ENCODE assay signal across 11 cellular contexts in genomic region chr1:165753934-165754333, GRCh38.
DNase-seq lines count a peak whose midpoint lies in the region; ATAC-seq and TF ChIP-seq lines count a peak whose summit lies in the region.
"Had no signal": no experiment of that assay in that cellular context is flagged by ENCODE, and none has a peak within 500 bp of the region (broad histone marks: within the 10 kb centered on the region; RNA-seq: fewer than 3 reads in every experiment).

No MANE protein-coding gene starts in this region.

- no peak overlapping the region for H3K4me3 ChIP-seq in HEK293 (ENCODE audit: low read depth, low read length)

- no peak for TF ChIP-seq CTCF in HEK293 (tag by site-specific recombination; IDR thresholded peaks at IDR 0.05)

- peaks cover 36 to 50% of the 10 kb centered on the region in 2 experiments for H3K36me3 ChIP-seq in HEK293 (ENCODE audit: control insufficient read depth in 2 of 2, insufficient read depth in 1 of 2, low read length in 2 of 2)

- no peak overlapping the region for H3K27ac ChIP-seq in HEK293 (ENCODE audit: extremely low read depth, low read depth, low read length)
- H3K27ac ChIP-seq: neutrophil had no signal

- DNase-seq in NCI-H146 (lab: John Stamatoyannopoulos, UW) (no peak), SKM-1 (lab: John Stamatoyannopoulos, UW; ENCODE audit: unreplicated experiment) (no peak), foreskin melanocyte (no peak), NCI-H1436 treated with DMSO at 0.1 percent for 48 hours (lab: John Stamatoyannopoulos, UW) (no peak)
- DNase-seq: activated CD4-positive, alpha-beta memory T cell treated with anti-CD3 and anti-CD28 coated beads, Interleukin-2, amount 10 ng/mL, durations not matched to agents 7 days and 5 days; NCI-H524 had no signal

- CTCF ChIA-PET in HEK293 (lab: Yijun Ruan, JAX) = interaction anchor here (0.7 kb wide), 1 partner anchor 20 kb away, joined by 3 read pairs; no protein-coding TSS in a partner anchor

- H3K9me3 ChIP-seq in HEK293 (ENCODE audit: control insufficient read depth, insufficient read depth, low read depth, low read length) = no peaks in the 10 kb centered on the region
- H3K9me3 ChIP-seq: neutrophil had no signal

- no peaks in the 10 kb centered on the region for H3K4me1 ChIP-seq in HEK293 (ENCODE audit: control insufficient read depth, insufficient read depth, low read length)

- ATAC-seq in GM19035 (IDR thresholded peaks at IDR 0.05; ENCODE audit: unreplicated experiment) (peak; percentile 91), HG03175 (IDR thresholded peaks at IDR 0.05; ENCODE audit: unreplicated experiment) (peak; percentile 71)
- ATAC-seq: left lobe of liver had no signal

- POLR2A ChIA-PET in HEK293 (lab: Yijun Ruan, JAX) = no interaction called here

TF ChIP-seq in HEK293, 187 proteins besides CTCF, POLR2A, EP300 and RAD21:
- no peak for TF ChIP-seq REPIN1 (tag by site-specific recombination; IDR thresholded peaks at IDR 0.05; ENCODE audit: low read depth)
- TF ChIP-seq ZNF394 (tag by site-specific recombination; IDR thresholded peaks at IDR 0.05; ENCODE audit: borderline replicate concordance) = no peak
- no peak for TF ChIP-seq ZNF155 (tag by site-specific recombination; IDR thresholded peaks at IDR 0.05)
- TF ChIP-seq ZBTB6 (tag by site-specific recombination; IDR thresholded peaks at IDR 0.05) = no peak
- TF ChIP-seq ZNF664 (tag by site-specific recombination; IDR thresholded peaks at IDR 0.05) = 0 out of 2 replicates have a peak, but pooled peaks have one; percentile 38
TF ChIP-seq in HEK293: peak in this region for 1.
